ENCODE assay signal across 8 cellular contexts in genomic region chr10:93496322-93497041, GRCh38. TPM values are rescaled to one million over a fixed set of nuclear protein-coding genes. Genes with fewer than 3 reads are reported as not detected.
DNase-seq lines count a peak whose midpoint lies in the region; ATAC-seq and TF ChIP-seq lines count a peak whose summit lies in the region.

TSS of gene CEP55 (plus strand) at chr10:93496612. CDS start at chr10:93500052, 3,440 bp downstream.

- TF ChIP-seq CTCF in GM20000 (IDR thresholded peaks at IDR 0.05; ENCODE audit: extremely low read depth, missing control alignments) = no peak

- H3K4me1 ChIP-seq in mesenchymal stem cell (ENCODE audit: control insufficient read depth, insufficient read depth, low read depth, low read length) = no peaks in the 10 kb centered on the region

- no peaks in the 10 kb centered on the region for H3K27me3 Mint-ChIP-seq in effector memory CD8-positive, alpha-beta T cell

- WGBS in mesenchymal stem cell = under 1% methylated on average over 63 of the region's 68 CpGs

- H3K79me1 ChIP-seq in mesenchymal stem cell (replicated peaks; ENCODE audit: low read length, poor library complexity, severe bottlenecking) = peaks cover 3% of the 10 kb centered on the region

- no peak within 1 kb of the TSS for H3K14ac ChIP-seq in mesenchymal stem cell (ENCODE audit: low read length in 2 of 2)

- peak within 1 kb of the TSS; percentile 42 for H3K27ac ChIP-seq in mesenchymal stem cell (ENCODE audit: low read length, poor library complexity, severe bottlenecking)

- H3K27ac Mint-ChIP-seq in effector memory CD8-positive, alpha-beta T cell = peak within 1 kb of the TSS; percentile 41 to 53

- H3K18ac ChIP-seq in mesenchymal stem cell (ENCODE audit: low read depth in 1 of 2, low read length in 2 of 2) = peak within 1 kb of the TSS; percentile 55 to 71

- H2BK120ac ChIP-seq in mesenchymal stem cell (ENCODE audit: low read depth, low read length) = no peak within 1 kb of the TSS

- H3K9ac ChIP-seq in mesenchymal stem cell (ENCODE audit: low read length) = peak within 1 kb of the TSS; percentile 88

- H3K4ac ChIP-seq in mesenchymal stem cell (ENCODE audit: low read depth in 1 of 2, low read length in 2 of 2) = peak within 1 kb of the TSS in 1 of 2 experiments; percentile 47

- peak within 1 kb of the TSS; percentile 81 to 86 for H3K4me3 ChIP-seq in mesenchymal stem cell (ENCODE audit: insufficient read depth in 1 of 2, low read depth in 1 of 2, low read length in 2 of 2)

- H2BK12ac ChIP-seq in mesenchymal stem cell (ENCODE audit: low read length in 2 of 2) = no peak within 1 kb of the TSS

- H3K23ac ChIP-seq in mesenchymal stem cell (ENCODE audit: low read length in 2 of 2) = peak within 1 kb of the TSS in 1 of 2 experiments; percentile 89

- H2BK5ac ChIP-seq in mesenchymal stem cell (ENCODE audit: low read depth, low read length, poor library complexity, severe bottlenecking) = no peak within 1 kb of the TSS

- H3K9me3 Mint-ChIP-seq in effector memory CD8-positive, alpha-beta T cell = no peaks in the 10 kb centered on the region

- H3K9me3 ChIP-seq in mesenchymal stem cell (ENCODE audit: control insufficient read depth, low read length) = no peaks in the 10 kb centered on the region

- no peak within 1 kb of the TSS for H4K8ac ChIP-seq in mesenchymal stem cell (ENCODE audit: low read length)

- peaks cover 15 to 18% of the 10 kb centered on the region in 2 donors for H3K4me1 Mint-ChIP-seq in effector memory CD8-positive, alpha-beta T cell (ENCODE audit: low read depth in 2 of 2)

- H2BK15ac ChIP-seq in mesenchymal stem cell (ENCODE audit: low read depth, poor library complexity, severe bottlenecking) = no peak within 1 kb of the TSS

- H3K27me3 ChIP-seq in mesenchymal stem cell (ENCODE audit: control insufficient read depth in 1 of 2, insufficient read depth in 1 of 2, low read length in 2 of 2) = no peaks in the 10 kb centered on the region

- H2AFZ ChIP-seq in mesenchymal stem cell (ENCODE audit: low read depth, low read length) = peak within 1 kb of the TSS; percentile 97

- DNase-seq in CMK (ENCODE audit: low read depth) (peak; percentile 75), GM20000 (ENCODE audit: low spot score) (peak; percentile 95), HT-29 (ENCODE audit: low spot score) (peak; percentile 96), mesenchymal stem cell (peak; percentile 94)
- peak; percentile 91 for DNase-seq in NK-92 treated with Interleukin-12 subunit alpha and Interleukin-12 subunit beta, amount 100 ng/mL, for 24 hours (lab: John Stamatoyannopoulos, UW)
- peak; percentile 72 to 93 for DNase-seq in activated CD8-positive, alpha-beta memory T cell treated with anti-CD3 and anti-CD28 coated beads for 1 hour (ENCODE audit: extremely low read depth in 1 of 2, low read depth in 1 of 2)
- DNase-seq in effector memory CD8-positive, alpha-beta T cell = peak; percentile 95 to 97 (median 97)
- DNase-seq in stimulated activated CD8-positive, alpha-beta memory T cell treated with anti-CD3 and anti-CD28 coated beads, Interleukin-12 subunit alpha, Interleukin-12 subunit beta, amount 100 ng/mL, for 24 hours (ENCODE audit: extremely low read depth) = peak; percentile 89

- peak within 1 kb of the TSS; percentile 87 to 88 for H3K4me3 Mint-ChIP-seq in effector memory CD8-positive, alpha-beta T cell

- H3K4me2 ChIP-seq in mesenchymal stem cell (ENCODE audit: low read length, poor library complexity, severe bottlenecking) = peak within 1 kb of the TSS; percentile 92

- no peak within 1 kb of the TSS for H2AK5ac ChIP-seq in mesenchymal stem cell (ENCODE audit: low read length, severe bottlenecking)

- H3K36me3 ChIP-seq in mesenchymal stem cell (ENCODE audit: control insufficient read depth in 1 of 2, insufficient read depth in 2 of 2, low read depth in 1 of 2, low read length in 2 of 2) = no peaks in the 10 kb centered on the region

- peaks cover 7% of the 10 kb centered on the region for H3K36me3 Mint-ChIP-seq in effector memory CD8-positive, alpha-beta T cell (ENCODE audit: insufficient read depth)

- peak; percentile 98 for ATAC-seq in effector memory CD8-positive, alpha-beta T cell (replicated peaks)

- no peak within 1 kb of the TSS for H4K91ac ChIP-seq in mesenchymal stem cell (ENCODE audit: low read length)

RNA-seq across cellular contexts. Expression of gene CEP55, which starts in this region (rescaled TPM):
- 38.1 and 42.0 TPM in 2 replicates for total RNA-seq in HT-29 (2014; rRNA removed; shearing (Covaris generic))
- 8.3 TPM for polyA plus RNA-seq in mesenchymal stem cell (2013, experiment 1 of 2)
- polyA plus RNA-seq in mesenchymal stem cell (2013, experiment 2 of 2) = 8.3 TPM

Comparison
In these comparisons a context has a peak if more than half of its experiments do, and no peak if none do; other contexts are left out.
1. Peak in every context shown above with its lines: DNase-seq, ATAC-seq, H3K4me3 ChIP-seq and H3K27ac ChIP-seq.